ENCODE assay signal across 8 cellular contexts in genomic region chr5:163437011-163437308, GRCh38.
A peak's percentile ranks its signal among the peaks of the same experiment; 100 is the strongest.
DNase-seq lines count a peak whose midpoint lies in the region; ATAC-seq and TF ChIP-seq lines count a peak whose summit lies in the region.

No MANE protein-coding gene starts in this region.

- peak overlapping the region; percentile 48; the same call in 1 of the 2 replicates for H3K27ac ChIP-seq in BLaER1

- H3K27me3 Mint-ChIP-seq in dendritic cell treated with granulocyte-macrophage colony-stimulating factor and Interleukin-4, amounts not matched to agents 40 ng/mL and 50 ng/mL, for 4 days, result no peaks in the 10 kb centered on the region
- peaks cover 5% of the 10 kb centered on the region for H3K27me3 Mint-ChIP-seq in nephron progenitor cell (ENCODE audit: low read depth, poor library complexity)

- no peaks in the 10 kb centered on the region for H3K9me3 Mint-ChIP-seq in dendritic cell treated with granulocyte-macrophage colony-stimulating factor and Interleukin-4, amounts not matched to agents 40 ng/mL and 50 ng/mL, for 4 days
- no peaks in the 10 kb centered on the region for H3K9me3 Mint-ChIP-seq in nephron progenitor cell

- peak; percentile 75 for TF ChIP-seq POLR2A in NB4 (IDR thresholded peaks at IDR 0.05; ENCODE audit: extremely low read depth, insufficient read length)

- peak overlapping the region; percentile 91 for H3K27ac Mint-ChIP-seq in dendritic cell treated with granulocyte-macrophage colony-stimulating factor and Interleukin-4, amounts not matched to agents 40 ng/mL and 50 ng/mL, for 4 days
- peak overlapping the region; percentile 92 for H3K27ac Mint-ChIP-seq in nephron progenitor cell

- H3K4me3 Mint-ChIP-seq in dendritic cell treated with granulocyte-macrophage colony-stimulating factor and Interleukin-4, amounts not matched to agents 40 ng/mL and 50 ng/mL, for 4 days, result peak overlapping the region; percentile 86
- peak overlapping the region; percentile 98 for H3K4me3 Mint-ChIP-seq in nephron progenitor cell

- peak overlapping the region; percentile 94 for H3K9ac ChIP-seq in BLaER1

- intact Hi-C loops in dendritic cell treated with granulocyte-macrophage colony-stimulating factor and Interleukin-4, amounts not matched to agents 40 ng/mL and 50 ng/mL, for 4 days (cut with micrococcal nuclease), result loop anchor here (1.0 kb wide), 2 partner anchors 23 to 67 kb away; partner anchors contain the start of genes HMMR and NUDCD2

- H3K36me3 ChIP-seq in BLaER1, result peaks cover 25% of the 10 kb centered on the region

- H3K4me3 ChIP-seq in BLaER1, result peak overlapping the region; percentile 96
- peak overlapping the region; percentile 74 for H3K4me3 ChIP-seq in NB4 (ENCODE audit: low read depth, low read length)

- peaks cover 32% of the 10 kb centered on the region for H3K4me1 Mint-ChIP-seq in dendritic cell treated with granulocyte-macrophage colony-stimulating factor and Interleukin-4, amounts not matched to agents 40 ng/mL and 50 ng/mL, for 4 days (ENCODE audit: low read depth)
- H3K4me1 Mint-ChIP-seq in nephron progenitor cell, result peaks cover 56% of the 10 kb centered on the region

- H3K27me3 ChIP-seq in BLaER1, result no peaks in the 10 kb centered on the region

- no peaks in the 10 kb centered on the region for H3K9me3 ChIP-seq in BLaER1

- DNase-seq in NB4 (ENCODE audit: low read depth) (no peak), nephron progenitor cell (no peak), NCI-H345 (lab: John Stamatoyannopoulos, UW) (no peak)

- TF ChIP-seq CTCF in NB4 (IDR thresholded peaks at IDR 0.05; ENCODE audit: low read depth, low read length) (no peak), nephron progenitor cell (IDR thresholded peaks at IDR 0.05) (no peak)

- H3K4me1 ChIP-seq in BLaER1, result peaks cover 31% of the 10 kb centered on the region

- H4K20me1 ChIP-seq in BLaER1, result peaks cover 30% of the 10 kb centered on the region; the same call in 1 of the 2 replicates

- peaks cover 8% of the 10 kb centered on the region for H3K36me3 Mint-ChIP-seq in dendritic cell treated with granulocyte-macrophage colony-stimulating factor and Interleukin-4, amounts not matched to agents 40 ng/mL and 50 ng/mL, for 4 days (ENCODE audit: low read depth)
- H3K36me3 Mint-ChIP-seq in nephron progenitor cell (ENCODE audit: low read depth), result peaks cover 23% of the 10 kb centered on the region

- no peak for ATAC-seq in HG02840 (IDR thresholded peaks at IDR 0.05; ENCODE audit: low FRiP score, unreplicated experiment)
- no peak for ATAC-seq in HG03520 (IDR thresholded peaks at IDR 0.05; ENCODE audit: unreplicated experiment)
- ATAC-seq in GM18502 (IDR thresholded peaks at IDR 0.05; ENCODE audit: poor library complexity, unreplicated experiment), result no peak

- peak overlapping the region; percentile 90 for H3K4me2 ChIP-seq in BLaER1
